ENCODE assay signal across 16 cellular contexts in the genomic region with DNA sequence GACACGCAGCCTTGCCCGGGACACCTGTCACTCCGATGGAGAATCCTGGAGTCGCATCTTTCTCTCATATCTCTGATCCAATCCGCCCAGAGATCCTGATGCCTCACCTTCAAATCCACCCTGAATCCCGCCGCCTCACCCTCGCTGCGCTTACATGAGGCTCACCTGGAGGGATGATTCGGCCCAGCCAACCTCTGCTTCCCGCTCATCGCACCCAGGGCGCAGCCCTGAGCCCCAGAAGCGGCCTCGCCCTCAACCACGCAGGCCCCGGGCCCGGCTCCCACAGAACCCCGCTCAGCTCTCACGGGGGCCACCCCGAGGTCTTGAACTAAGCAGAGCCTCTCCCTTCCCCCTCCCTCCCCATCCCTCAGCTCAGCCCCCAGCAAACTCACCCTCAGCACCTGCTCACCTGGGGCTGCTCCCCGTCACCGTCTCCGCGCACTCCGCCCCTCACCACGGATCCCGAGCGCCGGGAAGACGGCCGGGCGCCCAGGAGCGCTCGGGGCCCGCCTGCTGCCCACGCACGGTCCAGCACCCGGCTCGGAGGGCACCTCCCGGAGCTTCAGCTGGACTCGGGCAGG.
"Had no signal": no experiment of that assay in that cellular context is flagged by ENCODE, and none has a peak within 500 bp of the region (broad histone marks: within the 10 kb centered on the region; RNA-seq: fewer than 3 reads in every experiment).

No MANE protein-coding gene starts in this region.

- H3K9me3 Mint-ChIP-seq: activated T-cell treated with anti-CD3 and anti-CD28 coated beads, Interleukin-2, amount 50 U/mL, for 24 hours; dendritic cell treated with granulocyte-macrophage colony-stimulating factor and Interleukin-4, amounts not matched to agents 40 ng/mL and 50 ng/mL, for 4 days; naive thymus-derived CD4-positive, alpha-beta T cell had no signal

- ATAC-seq: gastrocnemius medialis; heart right ventricle; left cardiac atrium; naive thymus-derived CD4-positive, alpha-beta T cell had no signal

- H3K27ac Mint-ChIP-seq: activated CD8-positive, alpha-beta memory T cell treated with anti-CD3 and anti-CD28 coated beads, Interleukin-2, amount 10 ng/mL, durations not matched to agents 7 days and 5 days; activated T-cell treated with anti-CD3 and anti-CD28 coated beads, Interleukin-2, amount 50 U/mL, for 24 hours; dendritic cell treated with granulocyte-macrophage colony-stimulating factor and Interleukin-4, amounts not matched to agents 40 ng/mL and 50 ng/mL, for 4 days; naive thymus-derived CD4-positive, alpha-beta T cell had no signal

- H3K27me3 Mint-ChIP-seq: activated T-cell treated with anti-CD3 and anti-CD28 coated beads, Interleukin-2, amount 50 U/mL, for 24 hours had no signal

- H3K36me3 Mint-ChIP-seq: activated CD8-positive, alpha-beta memory T cell treated with anti-CD3 and anti-CD28 coated beads, Interleukin-2, amount 10 ng/mL, durations not matched to agents 7 days and 5 days; naive thymus-derived CD4-positive, alpha-beta T cell had no signal

- DNase-seq: activated CD4-positive, alpha-beta T cell treated with anti-CD3 and anti-CD28 coated beads for 4 hours; activated CD8-positive, alpha-beta memory T cell treated with anti-CD3 and anti-CD28 coated beads, Interleukin-2, amount 10 ng/mL, durations not matched to agents 7 days and 5 days; activated effector memory CD4-positive, alpha-beta T cell treated with Interleukin-2 at 50 U/mL for 16 hours; activated naive CD4-positive, alpha-beta T cell treated with anti-CD3 and anti-CD28 coated beads, Interleukin-2, amount 50 U/mL, for 16 hours; activated T-cell treated with anti-CD3 and anti-CD28 coated beads, Interleukin-2, amount 50 U/mL, for 24 hours; effector memory CD4-positive, alpha-beta T cell; gastrocnemius medialis; heart right ventricle; left cardiac atrium; mammary epithelial cell; naive thymus-derived CD4-positive, alpha-beta T cell; SK-N-SH; stimulated activated CD4-positive, alpha-beta T cell treated with anti-CD3 and anti-CD28 coated beads, Interleukin-12 subunit alpha, Interleukin-12 subunit beta, amount 100 ng/mL, for 4 hours; stimulated activated CD4-positive, alpha-beta T cell treated with anti-CD3 and anti-CD28 coated beads, Interleukin-2, amount 100 ng/mL, for 24 hours; substantia nigra had no signal

- H3K4me3 Mint-ChIP-seq: activated CD8-positive, alpha-beta memory T cell treated with anti-CD3 and anti-CD28 coated beads, Interleukin-2, amount 10 ng/mL, durations not matched to agents 7 days and 5 days; activated T-cell treated with anti-CD3 and anti-CD28 coated beads, Interleukin-2, amount 50 U/mL, for 24 hours; dendritic cell treated with granulocyte-macrophage colony-stimulating factor and Interleukin-4, amounts not matched to agents 40 ng/mL and 50 ng/mL, for 4 days; naive thymus-derived CD4-positive, alpha-beta T cell had no signal
